Comparison of ENCODE assay signal across 9 cellular contexts in genomic region chr13:91381371-91381770, GRCh38. TPM values are rescaled to one million over a fixed set of nuclear protein-coding genes. Genes with fewer than 3 reads are reported as not detected.
A peak's percentile ranks its signal among the peaks of the same experiment; 100 is the strongest.
DNase-seq lines count a peak whose midpoint lies in the region; ATAC-seq, FAIRE-seq and TF ChIP-seq lines count a peak whose summit lies in the region.
"Had no signal": no experiment of that assay in that cellular context is flagged by ENCODE, and none has a peak within 500 bp of the region (broad histone marks: within the 10 kb centered on the region; RNA-seq: fewer than 3 reads in every experiment).

No MANE protein-coding gene starts in this region.

- H3K4me3 ChIP-seq in fibroblast of mammary gland (ENCODE audit: control insufficient read depth, low read depth, low read length) (no peak overlapping the region), thyroid gland (replicated peaks in 1 of 3) (no peak overlapping the region)

- DNase-seq in SHP77 (lab: John Stamatoyannopoulos, UW) (peak; percentile 26 to 39), SHP77 treated with DMSO at 0.1 percent for 48 hours (lab: John Stamatoyannopoulos, UW) (no peak), NCI-H460 (ENCODE audit: extremely low read depth, low read depth) (peak; percentile 11), fibroblast of mammary gland (ENCODE audit: low read depth) (peak; percentile 27), thyroid gland (no peak), DMS153 (lab: John Stamatoyannopoulos, UW) (no peak), GM12891 (ENCODE audit: insufficient read length, low spot score) (no peak)
- DNase-seq: stimulated activated CD4-positive, alpha-beta T cell treated with anti-CD3 and anti-CD28 coated beads, Interleukin-1b, Interleukin-23, amount 100 ng/mL, for 48 hours had no signal

- TF ChIP-seq POLR2A in thyroid gland (IDR thresholded peaks at IDR 0.05), result no peak
- no peak for TF ChIP-seq POLR2A in GM12891 (IDR thresholded peaks at IDR 0.05; ENCODE audit: low read depth, low read length)

- no peaks in the 10 kb centered on the region for H3K36me3 ChIP-seq in thyroid gland

- H3K9me3 ChIP-seq in thyroid gland, result no peaks in the 10 kb centered on the region

- FAIRE-seq in GM12891 (lab: Jason Lieb, UNC), result no peak

- intact Hi-C loops in thyroid gland (cut with DNase I), result no loop called here

- no peak for ATAC-seq in GM21528 (IDR thresholded peaks at IDR 0.05; ENCODE audit: low FRiP score, unreplicated experiment)

- H3K27me3 ChIP-seq in thyroid gland, result no peaks in the 10 kb centered on the region

- no peaks in the 10 kb centered on the region for H3K4me1 ChIP-seq in thyroid gland

- TF ChIP-seq CTCF in fibroblast of mammary gland (conservative IDR thresholded peaks at IDR 0.05; ENCODE audit: control insufficient read depth, insufficient read depth, low read depth, low read length), result peak; percentile 29
- peak in 4 of 6 experiments; percentile 11 to 48 (median 27) for TF ChIP-seq CTCF in thyroid gland (IDR thresholded peaks at IDR 0.05)

- no peak overlapping the region for H3K27ac ChIP-seq in thyroid gland

TF ChIP-seq in GM12891, 5 proteins besides CTCF, POLR2A, EP300 and RAD21:
- TF ChIP-seq POU2F2 (IDR thresholded peaks at IDR 0.05; ENCODE audit: low read depth, low read length) (no peak), PAX5 (IDR thresholded peaks at IDR 0.05; ENCODE audit: insufficient read depth, low read length, severe bottlenecking) (no peak), TAF1 (IDR thresholded peaks at IDR 0.05; ENCODE audit: low read depth, low read length) (no peak), SPI1 (IDR thresholded peaks at IDR 0.05; ENCODE audit: low read depth, low read length) (no peak), POLR2AphosphoS5 (IDR thresholded peaks at IDR 0.05; ENCODE audit: low read depth, low read length) (no peak)
TF ChIP-seq in GM12891: peak in this region for 0.

RNA-seq across cellular contexts. Expression of gene GPC5, which starts 17.1 kb away (rescaled TPM):
- total RNA-seq in NCI-H460 (2014; rRNA removed; shearing (Covaris generic)), result 0.07 and 0.23 TPM in 2 replicates
- 1.1 TPM in 1 of 2 replicates, not detected in the other for polyA plus RNA-seq in NCI-H460 (2014; cell fraction: nucleus; rRNA removed)
- total RNA-seq in thyroid gland, result 1 to 10 TPM in 3 of 4 donors, under 1 TPM in 1; 0.67 to 2.3 (median 1.3) TPM
- 3.6 TPM for polyA plus RNA-seq in GM12891 (2012; ENCODE audit: low read depth, missing spikeins)

RNA-seq across cellular contexts. Expression of gene MIR17HG, which starts 33.9 kb away (rescaled TPM):
- total RNA-seq in NCI-H460 (2014; rRNA removed; shearing (Covaris generic)), result 9.8 and 13.6 TPM in 2 replicates
- polyA plus RNA-seq in NCI-H460 (2014; cell fraction: nucleus; rRNA removed), result 29.4 and 33.1 TPM in 2 replicates
- total RNA-seq in thyroid gland, result 10 to 100 TPM in 1 of 4 donors, 1 to 10 TPM in 3; 2.2 to 12.1 (median 6.4) TPM
- polyA plus RNA-seq in GM12891 (2012; ENCODE audit: low read depth, missing spikeins), result 2.8 TPM

Comparison
In these comparisons a context has a peak if more than half of its experiments do, and no peak if none do; other contexts are left out.
1. DNase-seq: peak in SHP77 (2 of 2), NCI-H460 (single experiment) and fibroblast of mammary gland (single experiment); none in SHP77 treated with DMSO at 0.1 percent for 48 hours (single experiment), thyroid gland (0 of 2), DMS153 (single experiment) and GM12891 (single experiment).